ENCODE assay signal across 1 cellular context in genomic region chr3:24505678-24506560, GRCh38.
A peak's percentile ranks its signal among the peaks of the same experiment; 100 is the strongest.
TF ChIP-seq lines count a peak whose summit lies in the region.

No MANE protein-coding gene starts in this region.

TF ChIP-seq in GM12878, 131 proteins besides CTCF, POLR2A, EP300 and RAD21:
- TF ChIP-seq BMI1 (IDR thresholded peaks at IDR 0.05; ENCODE audit: borderline replicate concordance) (no peak), BCL3 (IDR thresholded peaks at IDR 0.05; ENCODE audit: borderline replicate concordance, insufficient read depth, low read depth, low read length, poor library complexity, severe bottlenecking) (peak; percentile 34)
TF ChIP-seq in GM12878: peak in this region for 1.
